11 cellular contexts compared by ENCODE assay signal in the genomic region with DNA sequence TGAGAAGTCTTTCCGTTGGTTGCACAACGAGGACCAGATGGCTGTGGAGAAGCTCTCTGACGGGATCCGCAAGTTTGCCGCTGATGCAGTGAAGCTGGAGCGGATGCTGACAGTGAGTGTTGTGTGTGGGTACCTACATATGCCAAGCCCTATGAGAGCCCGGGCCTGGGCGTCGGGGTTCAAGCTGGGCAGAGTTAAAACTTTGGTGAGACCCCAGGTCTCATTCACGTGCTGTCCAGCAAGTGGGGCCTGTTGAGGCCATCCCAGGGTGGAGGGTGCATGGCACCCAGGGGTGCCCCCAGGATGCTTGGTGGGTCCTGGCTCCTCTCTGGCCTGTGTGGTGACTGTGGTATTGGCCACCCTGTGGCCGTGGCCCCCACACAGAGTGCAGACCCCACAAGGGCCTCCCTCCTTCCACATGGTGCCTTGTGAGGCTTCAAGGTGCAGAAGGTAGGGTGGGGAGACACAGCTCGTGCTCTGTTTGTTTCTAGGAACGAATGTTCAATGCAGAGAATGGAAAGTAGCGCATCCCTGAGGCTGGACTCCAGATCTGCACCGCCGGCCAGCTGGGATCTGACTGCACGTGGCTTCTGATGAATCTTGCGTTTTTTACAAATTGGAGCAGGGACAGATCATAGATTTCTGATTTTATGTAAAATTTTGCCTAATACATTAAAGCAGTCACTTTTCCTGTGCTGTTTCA. TPM values are rescaled to one million over a fixed set of nuclear protein-coding genes. Genes with fewer than 3 reads are reported as not detected.
A peak's percentile ranks its signal among the peaks of the same experiment; 100 is the strongest.
DNase-seq lines count a peak whose midpoint lies in the region; ATAC-seq and TF ChIP-seq lines count a peak whose summit lies in the region.
"Had no signal": no experiment of that assay in that cellular context is flagged by ENCODE, and none has a peak within 500 bp of the region (broad histone marks: within the 10 kb centered on the region; RNA-seq: fewer than 3 reads in every experiment).

No MANE protein-coding gene starts in this region.

- H3K9me3 ChIP-seq in cardiac muscle cell (ENCODE audit: low read depth) (no peaks in the 10 kb centered on the region), right atrium auricular region (no peaks in the 10 kb centered on the region)
- H3K9me3 ChIP-seq: psoas muscle, testis had no signal

- H3K36me3 ChIP-seq in cardiac muscle cell: peaks cover 22% of the 10 kb centered on the region
- H3K36me3 ChIP-seq in right atrium auricular region: peaks cover 60% of the 10 kb centered on the region

- H3K27me3 Mint-ChIP-seq in effector memory CD8-positive, alpha-beta T cell: no peaks in the 10 kb centered on the region
- H3K27me3 Mint-ChIP-seq: activated CD4-positive, alpha-beta T cell treated with anti-CD3 and anti-CD28 coated beads for 36 hours had no signal

- peaks cover 0 to 2% of the 10 kb centered on the region in 2 donors for H3K4me1 Mint-ChIP-seq in effector memory CD8-positive, alpha-beta T cell (ENCODE audit: low read depth in 2 of 2)

- H3K4me3 ChIP-seq in cardiac muscle cell (no peak overlapping the region), right atrium auricular region (no peak overlapping the region)
- H3K4me3 ChIP-seq: psoas muscle, testis had no signal

- H3K4me1 ChIP-seq in cardiac muscle cell (ENCODE audit: low read depth) (no peaks in the 10 kb centered on the region), right atrium auricular region (no peaks in the 10 kb centered on the region)
- H3K4me1 ChIP-seq: testis had no signal

- peaks cover 35% of the 10 kb centered on the region for H3K36me3 Mint-ChIP-seq in effector memory CD8-positive, alpha-beta T cell (ENCODE audit: insufficient read depth)

- no peak overlapping the region for H3K4me3 Mint-ChIP-seq in effector memory CD8-positive, alpha-beta T cell
- H3K4me3 Mint-ChIP-seq: activated CD4-positive, alpha-beta T cell treated with anti-CD3 and anti-CD28 coated beads for 36 hours had no signal

- H3K27me3 ChIP-seq in cardiac muscle cell (no peaks in the 10 kb centered on the region), right atrium auricular region (no peaks in the 10 kb centered on the region)
- H3K27me3 ChIP-seq: testis had no signal

- DNase-seq in cardiac muscle cell (ENCODE audit: low read depth in 1 of 2, low spot score in 1 of 2): no peak
- DNase-seq in right atrium auricular region (ENCODE audit: low spot score): no peak
- no peak for DNase-seq in AML-193 (lab: John Stamatoyannopoulos, UW)
- DNase-seq in effector memory CD8-positive, alpha-beta T cell: no peak
- DNase-seq: NCI-H187 treated with DMSO at 0.1 percent for 48 hours, NCI-H774 had no signal

- ATAC-seq in effector memory CD8-positive, alpha-beta T cell (replicated peaks): no peak

- H3K9me3 Mint-ChIP-seq in effector memory CD8-positive, alpha-beta T cell: no peaks in the 10 kb centered on the region

- peak overlapping the region in 1 of 2 donors; percentile 35 for H3K27ac Mint-ChIP-seq in effector memory CD8-positive, alpha-beta T cell
- H3K27ac Mint-ChIP-seq: activated CD4-positive, alpha-beta T cell treated with anti-CD3 and anti-CD28 coated beads for 36 hours had no signal

- H3K27ac ChIP-seq in cardiac muscle cell (peak overlapping the region; percentile 22), right atrium auricular region (no peak overlapping the region), cingulate gyrus (ENCODE audit: low read depth, low read length) (peak overlapping the region; percentile 39), temporal lobe (ENCODE audit: low read depth, low read length) (peak overlapping the region; percentile 38)
- H3K27ac ChIP-seq: psoas muscle, testis had no signal

- TF ChIP-seq CTCF in cardiac muscle cell (IDR thresholded peaks at IDR 0.05; ENCODE audit: low read depth, low read length) (no peak), right atrium auricular region (IDR thresholded peaks at IDR 0.05) (no peak)

RNA-seq across cellular contexts. Expression of gene GATD1, which starts 12.8 kb away (rescaled TPM):
- total RNA-seq in cardiac muscle cell (62.2 and 64.1 TPM in 2 replicates), right atrium auricular region (10 to 100 TPM; 13.3 to 29.8 TPM), temporal lobe (24.8 TPM)
- polyA plus RNA-seq in cardiac muscle cell: 27.9 and 60.4 TPM in 2 replicates

RNA-seq across cellular contexts. Expression of gene TALDO1, which starts 17.2 kb away (rescaled TPM):
- total RNA-seq in cardiac muscle cell (144 and 158 TPM in 2 replicates), right atrium auricular region (100 to 1,000 TPM in 1 of 2 donors, 10 to 100 TPM in 1; 90.3 to 111 TPM), temporal lobe (56.3 TPM)
- polyA plus RNA-seq in cardiac muscle cell: 163 and 174 TPM in 2 replicates

RNA-seq across cellular contexts. Expression of gene CEND1, which starts 25.4 kb away (rescaled TPM):
- total RNA-seq in cardiac muscle cell (1.6 and 7.6 TPM in 2 replicates), right atrium auricular region (1 to 10 TPM in 1 of 2 donors, not detected in 1; 1.1 TPM), temporal lobe (8.6 TPM)
- polyA plus RNA-seq in cardiac muscle cell: 1.7 and 8.2 TPM in 2 replicates

RNA-seq across cellular contexts. Expression of gene SLC25A22, which starts 33.6 kb away (rescaled TPM):
- 17.6 and 34.7 TPM in 2 replicates for total RNA-seq in cardiac muscle cell
- polyA plus RNA-seq in cardiac muscle cell: 18.9 and 21.2 TPM in 2 replicates
- total RNA-seq in right atrium auricular region: 1 to 10 TPM; 2.7 to 5.6 TPM
- total RNA-seq in temporal lobe: 19.7 TPM

RNA-seq across cellular contexts. Expression of gene PIDD1, which starts 40.6 kb away (rescaled TPM):
- total RNA-seq in cardiac muscle cell (24.0 and 36.8 TPM in 2 replicates), right atrium auricular region (10 to 100 TPM in 1 of 2 donors, 1 to 10 TPM in 1; 6.0 to 12.1 TPM), temporal lobe (4.9 TPM)
- 33.4 and 40.2 TPM in 2 replicates for polyA plus RNA-seq in cardiac muscle cell

Comparison
In these comparisons a context has a peak if more than half of its experiments do, and no peak if none do; other contexts are left out.
1. H3K27ac ChIP-seq: peak in cardiac muscle cell (single experiment), cingulate gyrus (single experiment) and temporal lobe (single experiment); none in right atrium auricular region (0 of 2).